ENCODE assay signal across 1 cellular context in genomic region chr1:31639543-31639942, GRCh38.
TF ChIP-seq lines count a peak whose summit lies in the region.

No MANE protein-coding gene starts in this region.

TF ChIP-seq in SK-N-SH, 30 proteins besides CTCF, POLR2A, EP300 and RAD21 (continued from another document):
- TF ChIP-seq TEAD4 (IDR thresholded peaks at IDR 0.05; ENCODE audit: borderline replicate concordance, insufficient read depth) = no peak
- TF ChIP-seq ZBTB33 (IDR thresholded peaks at IDR 0.05; ENCODE audit: borderline replicate concordance, low read depth) = no peak
- TF ChIP-seq, protein P1, sequence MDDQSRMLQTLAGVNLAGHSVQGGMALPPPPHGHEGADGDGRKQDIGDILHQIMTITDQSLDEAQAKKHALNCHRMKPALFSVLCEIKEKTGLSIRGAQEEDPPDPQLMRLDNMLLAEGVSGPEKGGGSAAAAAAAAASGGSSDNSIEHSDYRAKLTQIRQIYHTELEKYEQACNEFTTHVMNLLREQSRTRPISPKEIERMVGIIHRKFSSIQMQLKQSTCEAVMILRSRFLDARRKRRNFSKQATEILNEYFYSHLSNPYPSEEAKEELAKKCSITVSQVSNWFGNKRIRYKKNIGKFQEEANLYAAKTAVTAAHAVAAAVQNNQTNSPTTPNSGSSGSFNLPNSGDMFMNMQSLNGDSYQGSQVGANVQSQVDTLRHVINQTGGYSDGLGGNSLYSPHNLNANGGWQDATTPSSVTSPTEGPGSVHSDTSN (IDR thresholded peaks at IDR 0.05) = no peak
- TF ChIP-seq POLR2AphosphoS5 (IDR thresholded peaks at IDR 0.05; ENCODE audit: low read depth, low read length) = no peak; the same call in 1 of the 2 replicates
- TF ChIP-seq MEF2A (IDR thresholded peaks at IDR 0.05; ENCODE audit: borderline replicate concordance, low read depth) = no peak
- no peak for TF ChIP-seq SMC3 (IDR thresholded peaks at IDR 0.05; ENCODE audit: low read depth, low read length)
